19 cellular contexts compared by ENCODE assay signal in the genomic region with DNA sequence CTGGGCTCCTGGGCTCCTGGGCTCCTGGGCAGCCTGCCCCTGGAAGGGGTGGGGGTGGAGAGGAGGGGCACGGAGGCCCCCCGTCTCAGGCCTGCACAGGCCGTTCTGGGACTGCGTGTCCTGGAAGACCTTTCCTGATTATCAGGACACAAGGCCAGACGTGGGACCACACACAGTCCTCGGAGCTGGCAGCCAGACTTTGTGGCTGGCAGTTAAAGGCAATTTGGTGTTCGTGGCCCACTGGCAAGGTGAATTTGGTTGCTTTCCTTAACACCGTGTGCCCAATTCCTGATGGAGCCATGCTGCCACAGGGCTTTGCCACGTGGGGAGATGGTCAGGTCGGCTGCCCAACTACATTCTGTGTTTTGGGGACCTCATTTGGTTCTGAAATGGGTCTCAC.
"Had no signal": no experiment of that assay in that cellular context is flagged by ENCODE, and none has a peak within 500 bp of the region (broad histone marks: within the 10 kb centered on the region; RNA-seq: fewer than 3 reads in every experiment).

No MANE protein-coding gene starts in this region.

- H3K27ac ChIP-seq: colonic mucosa, esophagus squamous epithelium, gastroesophageal sphincter had no signal

- H3K4me3 ChIP-seq: colonic mucosa, esophagus squamous epithelium, gastroesophageal sphincter, smooth muscle cell had no signal

- ATAC-seq: gastroesophageal sphincter; left colon; naive thymus-derived CD4-positive, alpha-beta T cell; stimulated activated effector memory CD8-positive, alpha-beta T cell treated with anti-CD3 and anti-CD28 coated beads, Interleukin-12 subunit alpha, Interleukin-12 subunit beta, amount 100 ng/mL, for 72 hours; stimulated activated naive CD8-positive, alpha-beta T cell treated with anti-CD3 and anti-CD28 coated beads, Interleukin-15, Interleukin-2, amounts not matched to agents 100 U/mL and 50 U/mL, for 24 hours had no signal

- H3K36me3 Mint-ChIP-seq: naive thymus-derived CD4-positive, alpha-beta T cell; stimulated activated effector memory CD8-positive, alpha-beta T cell treated with anti-CD3 and anti-CD28 coated beads, Interleukin-12 subunit alpha, Interleukin-12 subunit beta, amount 100 ng/mL, for 72 hours had no signal

- DNase-seq: colonic mucosa; dermis blood vessel endothelial cell; esophagus squamous epithelium; foreskin fibroblast; glutamatergic neuron; hippocampal formation; left colon; mammary epithelial cell; naive thymus-derived CD4-positive, alpha-beta T cell; nephron progenitor cell; posterior cingulate gyrus; stimulated activated CD4-positive, alpha-beta T cell treated with anti-CD3 and anti-CD28 coated beads, Interleukin-4, amount 100 ng/mL, for 1 hour; stimulated activated CD8-positive, alpha-beta memory T cell treated with anti-CD3 and anti-CD28 coated beads, Interleukin-4, amount 100 ng/mL, for 48 hours; stimulated activated naive CD8-positive, alpha-beta T cell treated with anti-CD3 and anti-CD28 coated beads, Interleukin-15, Interleukin-2, amounts not matched to agents 100 U/mL and 50 U/mL, for 24 hours; trophoblast cell had no signal

- H3K4me3 Mint-ChIP-seq: naive thymus-derived CD4-positive, alpha-beta T cell; nephron progenitor cell; stimulated activated effector memory CD8-positive, alpha-beta T cell treated with anti-CD3 and anti-CD28 coated beads, Interleukin-12 subunit alpha, Interleukin-12 subunit beta, amount 100 ng/mL, for 72 hours had no signal

- H3K27ac Mint-ChIP-seq: naive thymus-derived CD4-positive, alpha-beta T cell; nephron progenitor cell; stimulated activated effector memory CD8-positive, alpha-beta T cell treated with anti-CD3 and anti-CD28 coated beads, Interleukin-12 subunit alpha, Interleukin-12 subunit beta, amount 100 ng/mL, for 72 hours had no signal

- H3K36me3 ChIP-seq: colonic mucosa, esophagus squamous epithelium had no signal

- H3K9me3 ChIP-seq: colonic mucosa, esophagus squamous epithelium, gastroesophageal sphincter had no signal

- H3K27me3 ChIP-seq: colonic mucosa, esophagus squamous epithelium, gastroesophageal sphincter had no signal

- H3K4me1 Mint-ChIP-seq: naive thymus-derived CD4-positive, alpha-beta T cell; stimulated activated effector memory CD8-positive, alpha-beta T cell treated with anti-CD3 and anti-CD28 coated beads, Interleukin-12 subunit alpha, Interleukin-12 subunit beta, amount 100 ng/mL, for 72 hours had no signal

- H3K9me3 Mint-ChIP-seq: stimulated activated effector memory CD8-positive, alpha-beta T cell treated with anti-CD3 and anti-CD28 coated beads, Interleukin-12 subunit alpha, Interleukin-12 subunit beta, amount 100 ng/mL, for 72 hours had no signal

- H3K4me1 ChIP-seq: colonic mucosa, esophagus squamous epithelium, gastroesophageal sphincter had no signal

- FAIRE-seq: urothelium cell line had no signal

- H3K4me2 ChIP-seq: smooth muscle cell had no signal
